ENCODE assay signal across 8 cellular contexts in the genomic region with DNA sequence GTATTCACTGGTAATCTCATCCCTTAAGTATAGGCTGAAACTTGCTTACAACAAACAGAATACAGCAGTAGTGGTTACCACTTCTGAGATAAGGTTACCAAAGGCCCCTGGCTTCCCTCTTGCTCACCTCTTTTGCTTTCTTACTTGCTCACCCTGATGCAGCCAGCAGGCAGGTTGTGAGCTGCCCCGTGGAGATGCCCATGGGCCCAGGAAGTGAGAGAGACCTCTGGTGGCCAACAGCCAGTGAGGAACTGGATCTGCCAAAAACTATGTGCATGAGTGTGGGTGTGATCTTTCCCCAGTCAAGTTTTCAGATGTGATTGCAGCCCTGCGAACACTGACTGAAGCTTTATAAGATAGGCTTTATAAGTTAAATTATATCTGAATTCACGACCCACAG. TPM values are rescaled to one million over a fixed set of nuclear protein-coding genes. Genes with fewer than 3 reads are reported as not detected.
DNase-seq lines count a peak whose midpoint lies in the region; ATAC-seq and TF ChIP-seq lines count a peak whose summit lies in the region.

No MANE protein-coding gene starts in this region.

- no peaks in the 10 kb centered on the region for H3K36me3 Mint-ChIP-seq in CD8-positive, alpha-beta memory T cell

- no peaks in the 10 kb centered on the region for H3K9me3 Mint-ChIP-seq in CD8-positive, alpha-beta memory T cell

- no peak overlapping the region for H3K27ac Mint-ChIP-seq in CD8-positive, alpha-beta memory T cell

- no peaks in the 10 kb centered on the region for H3K36me3 ChIP-seq in lower lobe of right lung
- H3K36me3 ChIP-seq in CD8-positive, alpha-beta memory T cell (ENCODE audit: insufficient read depth, low read length), result no peaks in the 10 kb centered on the region

- no peaks in the 10 kb centered on the region for H3K27me3 ChIP-seq in lower lobe of right lung (ENCODE audit: low read depth)
- H3K27me3 ChIP-seq in CD8-positive, alpha-beta memory T cell (ENCODE audit: insufficient read depth, low read length, poor library complexity, severe bottlenecking), result no peaks in the 10 kb centered on the region

- no peaks in the 10 kb centered on the region for H3K9me3 ChIP-seq in lower lobe of right lung
- H3K9me3 ChIP-seq in CD8-positive, alpha-beta memory T cell (ENCODE audit: low read length), result no peaks in the 10 kb centered on the region

- no peaks in the 10 kb centered on the region for H3K4me1 ChIP-seq in lower lobe of right lung
- no peaks in the 10 kb centered on the region for H3K4me1 ChIP-seq in CD8-positive, alpha-beta memory T cell (ENCODE audit: insufficient read depth, low read length)

- peak; percentile 10 for DNase-seq in stimulated activated CD4-positive, alpha-beta T cell treated with anti-CD3 and anti-CD28 coated beads, Interleukin-1b, Interleukin-23, amount 100 ng/mL, for 48 hours
- DNase-seq in stimulated activated CD4-positive, alpha-beta T cell treated with anti-CD3 and anti-CD28 coated beads, Interleukin-4, amount 100 ng/mL, for 24 hours, result no peak
- DNase-seq in SW480 (ENCODE audit: low spot score) (peak; percentile 54), lower lobe of right lung (no peak), mesenteric fat pad (ENCODE audit: low spot score) (no peak), left ventricle myocardium superior (no peak)
- no peak for DNase-seq in CD8-positive, alpha-beta memory T cell

- no peaks in the 10 kb centered on the region for H3K4me1 Mint-ChIP-seq in CD8-positive, alpha-beta memory T cell

- H3K4me3 ChIP-seq in lower lobe of right lung, result no peak overlapping the region
- H3K4me3 ChIP-seq in CD8-positive, alpha-beta memory T cell (ENCODE audit: low read length), result no peak overlapping the region

- intact Hi-C loops in lower lobe of right lung (cut with DNase I) (no loop called here), left ventricle myocardium superior (cut with micrococcal nuclease) (no loop called here)

- peaks cover 0 to 2% of the 10 kb centered on the region in 2 donors for H3K27me3 Mint-ChIP-seq in CD8-positive, alpha-beta memory T cell

- POLR2A ChIA-PET in CD8-positive, alpha-beta memory T cell (lab: Charles Lee), result no interaction called here

- CTCF ChIA-PET in CD8-positive, alpha-beta memory T cell (lab: Charles Lee), result no interaction called here

- ATAC-seq in HG03045 (IDR thresholded peaks at IDR 0.05; ENCODE audit: unreplicated experiment), result peak; percentile 47
- peak in 1 of 2 donors; percentile 17 for ATAC-seq in lower lobe of right lung
- ATAC-seq in left ventricle myocardium superior, result no peak

- peak; percentile 28 for TF ChIP-seq CTCF in lower lobe of right lung (IDR thresholded peaks at IDR 0.05)

- no peak overlapping the region for H3K27ac ChIP-seq in lower lobe of right lung
- no peak overlapping the region for H3K27ac ChIP-seq in CD8-positive, alpha-beta memory T cell (ENCODE audit: low read depth, low read length)

- H3K4me3 Mint-ChIP-seq in CD8-positive, alpha-beta memory T cell, result no peak overlapping the region

RNA-seq across cellular contexts. Expression of a gene that starts 48.7 kb away (rescaled TPM):
- total RNA-seq in lower lobe of right lung (5.8 TPM), mesenteric fat pad (4.6 TPM), left ventricle myocardium superior (15.0 TPM)
- total RNA-seq in CD8-positive, alpha-beta memory T cell, result 1 to 10 TPM; 1.9 to 2.1 TPM
- polyA plus RNA-seq in CD8-positive, alpha-beta memory T cell, result 2.6 TPM

Comparison
In these comparisons a context has a peak if more than half of its experiments do, and no peak if none do; other contexts are left out.
1. DNase-seq: peak in stimulated activated CD4-positive, alpha-beta T cell treated with anti-CD3 and anti-CD28 coated beads, Interleukin-1b, Interleukin-23, amount 100 ng/mL, for 48 hours (single experiment) and SW480 (single experiment); none in stimulated activated CD4-positive, alpha-beta T cell treated with anti-CD3 and anti-CD28 coated beads, Interleukin-4, amount 100 ng/mL, for 24 hours (single experiment), lower lobe of right lung (single experiment), mesenteric fat pad (single experiment), CD8-positive, alpha-beta memory T cell (0 of 5) and left ventricle myocardium superior (single experiment).